10 cellular contexts compared by ENCODE assay signal in genomic region chr11:82326853-82327252, GRCh38.
"Had no signal": no experiment of that assay in that cellular context is flagged by ENCODE, and none has a peak within 500 bp of the region (broad histone marks: within the 10 kb centered on the region; RNA-seq: fewer than 3 reads in every experiment).

No MANE protein-coding gene starts in this region.

- FAIRE-seq: HepG2, HTR-8/SVneo had no signal

- H3K27ac ChIP-seq: GM23248 had no signal

- ATAC-seq: HCT116, HepG2 had no signal

- H3K9ac ChIP-seq: GM23248 had no signal

- H3K4me1 Mint-ChIP-seq: IgD-negative memory B cell had no signal

- H3K4me3 ChIP-seq: GM23248, HAP-1 had no signal

- H3K27ac Mint-ChIP-seq: HFFc6, IgD-negative memory B cell had no signal

- H3K36me3 ChIP-seq: HAP-1 had no signal

- H3K36me3 Mint-ChIP-seq: IgD-negative memory B cell had no signal

- DNase-seq: GM23248, GOT3, H7, HFFc6, KBM-7 had no signal

- H2AFZ ChIP-seq: GM23248 had no signal

- H3K4me1 ChIP-seq: HAP-1 had no signal

- H3K4me3 Mint-ChIP-seq: HFFc6, IgD-negative memory B cell had no signal

- H3K9me3 ChIP-seq: HAP-1 had no signal
